30 cellular contexts compared by ENCODE assay signal in genomic region chr10:98172495-98172894, GRCh38. TPM values are rescaled to one million over a fixed set of nuclear protein-coding genes. Genes with fewer than 3 reads are reported as not detected.
DNase-seq lines count a peak whose midpoint lies in the region; ATAC-seq and TF ChIP-seq lines count a peak whose summit lies in the region.
"Had no signal": no experiment of that assay in that cellular context is flagged by ENCODE, and none has a peak within 500 bp of the region (broad histone marks: within the 10 kb centered on the region; RNA-seq: fewer than 3 reads in every experiment).

No MANE protein-coding gene starts in this region.

- H3K9me3 ChIP-seq in cardiac muscle cell (ENCODE audit: low read depth) (no peaks in the 10 kb centered on the region), right atrium auricular region (no peaks in the 10 kb centered on the region), adipocyte (ENCODE audit: control insufficient read depth, low read length) (no peaks in the 10 kb centered on the region)
- H3K9me3 ChIP-seq: left lung, mucosa of descending colon, SK-N-SH had no signal

- H3K27me3 ChIP-seq in cardiac muscle cell (no peaks in the 10 kb centered on the region), right atrium auricular region (no peaks in the 10 kb centered on the region), adipocyte (replicated peaks; ENCODE audit: control insufficient read depth, insufficient read depth, low read length) (no peaks in the 10 kb centered on the region)
- H3K27me3 ChIP-seq: foreskin keratinocyte, left lung had no signal

- WGBS in lower leg skin, 2 donors: 74 to 84% methylated on average over 5 of the region's 5 CpGs

- H3K27me3 Mint-ChIP-seq in glutamatergic neuron (ENCODE audit: unreplicated experiment): peaks cover 2% of the 10 kb centered on the region
- H3K27me3 Mint-ChIP-seq: activated CD4-positive, alpha-beta T cell treated with anti-CD3 and anti-CD28 coated beads, Interleukin-2, amount 10 ng/mL, durations not matched to agents 7 days and 5 days; activated CD8-positive, alpha-beta memory T cell treated with anti-CD3 and anti-CD28 coated beads, Interleukin-2, amount 10 ng/mL, durations not matched to agents 7 days and 5 days; CD8-positive, alpha-beta memory T cell had no signal

- H3K4me3 ChIP-seq in cardiac muscle cell (no peak overlapping the region), right atrium auricular region (no peak overlapping the region), adipocyte (ENCODE audit: low read length) (peak overlapping the region; percentile 51), lower leg skin (ENCODE audit: low read depth, poor library complexity, severe bottlenecking) (no peak overlapping the region)
- H3K4me3 ChIP-seq: K562, left lung, mucosa of descending colon, skin epidermis had no signal

- H3K4me1 Mint-ChIP-seq in glutamatergic neuron (ENCODE audit: low read depth, unreplicated experiment): peaks cover 39% of the 10 kb centered on the region

- peak overlapping the region; percentile 48 for H3K27ac ChIP-seq in cardiac muscle cell
- no peak overlapping the region for H3K27ac ChIP-seq in right atrium auricular region
- H3K27ac ChIP-seq: epithelial cell of prostate, foreskin keratinocyte, left lung, skin epidermis had no signal

- ATAC-seq in sciatic nerve (peak; percentile 24), GM21737 (IDR thresholded peaks at IDR 0.05; ENCODE audit: unreplicated experiment) (no peak)
- ATAC-seq: activated CD8-positive, alpha-beta memory T cell treated with anti-CD3 and anti-CD28 coated beads, Interleukin-2, amount 10 ng/mL, durations not matched to agents 7 days and 5 days; activated T-cell treated with anti-CD3 and anti-CD28 coated beads, Interleukin-2, amount 50 U/mL, for 72 hours; foreskin keratinocyte; K562; mucosa of descending colon had no signal

- H3K36me3 ChIP-seq in cardiac muscle cell (no peaks in the 10 kb centered on the region), right atrium auricular region (no peaks in the 10 kb centered on the region), adipocyte (ENCODE audit: control insufficient read depth, insufficient read depth, low read length, severe bottlenecking) (peaks cover 6% of the 10 kb centered on the region)

- H3K27ac Mint-ChIP-seq in glutamatergic neuron (ENCODE audit: unreplicated experiment): peak overlapping the region; percentile 95
- H3K27ac Mint-ChIP-seq: activated CD4-positive, alpha-beta T cell treated with anti-CD3 and anti-CD28 coated beads, Interleukin-2, amount 10 ng/mL, durations not matched to agents 7 days and 5 days; activated CD8-positive, alpha-beta memory T cell treated with anti-CD3 and anti-CD28 coated beads, Interleukin-2, amount 10 ng/mL, durations not matched to agents 7 days and 5 days; activated T-cell treated with anti-CD3 and anti-CD28 coated beads, Interleukin-2, amount 50 U/mL, for 72 hours had no signal

- H3K4me3 Mint-ChIP-seq in glutamatergic neuron (ENCODE audit: unreplicated experiment): peak overlapping the region; percentile 14
- H3K4me3 Mint-ChIP-seq: activated CD4-positive, alpha-beta T cell treated with anti-CD3 and anti-CD28 coated beads, Interleukin-2, amount 10 ng/mL, durations not matched to agents 7 days and 5 days; activated CD8-positive, alpha-beta memory T cell treated with anti-CD3 and anti-CD28 coated beads, Interleukin-2, amount 10 ng/mL, durations not matched to agents 7 days and 5 days; activated T-cell treated with anti-CD3 and anti-CD28 coated beads, Interleukin-2, amount 50 U/mL, for 72 hours; neural crest cell had no signal

- intact Hi-C loops in sciatic nerve (cut with DNase I) (no loop called here), lower leg skin (cut with DNase I; ENCODE audit: low total_unique reads) (no loop called here)

- H3K4me1 ChIP-seq in cardiac muscle cell (ENCODE audit: low read depth) (peaks cover 19% of the 10 kb centered on the region), right atrium auricular region (peaks cover 0 to 15% of the 10 kb centered on the region in 2 donors), adipocyte (ENCODE audit: control insufficient read depth, insufficient read depth, low read length) (peaks cover 17% of the 10 kb centered on the region)
- H3K4me1 ChIP-seq: foreskin keratinocyte, left lung had no signal

- TF ChIP-seq CTCF in cardiac muscle cell (IDR thresholded peaks at IDR 0.05; ENCODE audit: low read depth, low read length) (no peak), right atrium auricular region (IDR thresholded peaks at IDR 0.05) (no peak), glutamatergic neuron (IDR thresholded peaks at IDR 0.05; ENCODE audit: partially characterized antibody, unreplicated experiment) (no peak), lower leg skin (IDR thresholded peaks at IDR 0.05) (no peak)

- H3K9ac ChIP-seq in adipocyte (ENCODE audit: low read length): no peak overlapping the region
- H3K9ac ChIP-seq: SK-N-SH had no signal

- DNase-seq in cardiac muscle cell (ENCODE audit: low read depth in 1 of 2, low spot score in 1 of 2): no peak
- no peak for DNase-seq in right atrium auricular region (ENCODE audit: low spot score)
- no peak for DNase-seq in adipocyte (ENCODE audit: low read depth)
- peak; percentile 23 for DNase-seq in glutamatergic neuron
- no peak for DNase-seq in sciatic nerve (ENCODE audit: low spot score)
- no peak for DNase-seq in kidney tubule cell (ENCODE audit: low spot score)
- DNase-seq in lower leg skin (ENCODE audit: low spot score in 2 of 2): no peak
- DNase-seq: 8988T; activated CD4-positive, alpha-beta T cell treated with anti-CD3 and anti-CD28 coated beads, Interleukin-2, amount 10 ng/mL, durations not matched to agents 7 days and 5 days; activated CD8-positive, alpha-beta memory T cell treated with anti-CD3 and anti-CD28 coated beads, Interleukin-2, amount 10 ng/mL, durations not matched to agents 7 days and 5 days; activated naive CD4-positive, alpha-beta T cell treated with Interleukin-2 at 50 U/mL for 16 hours; activated T-cell treated with anti-CD3 and anti-CD28 coated beads, Interleukin-2, amount 50 U/mL, for 72 hours; AML-193; anterior cingulate cortex; CD8-positive, alpha-beta memory T cell; effector CD4-positive, alpha-beta T cell; foreskin keratinocyte; mucosa of descending colon; NCI-H146; NCI-H2171 treated with DMSO at 0.1 percent for 48 hours; NCI-H526 treated with DMSO at 0.1 percent for 48 hours; RPMI8226; SK-N-SH; T-helper 2 cell had no signal

- H3K9me3 Mint-ChIP-seq in glutamatergic neuron (ENCODE audit: unreplicated experiment): no peaks in the 10 kb centered on the region
- H3K9me3 Mint-ChIP-seq: CD8-positive, alpha-beta memory T cell had no signal

- TF ChIP-seq POLR2A in lower leg skin (IDR thresholded peaks at IDR 0.05): no peak

- no peaks in the 10 kb centered on the region for H3K36me3 Mint-ChIP-seq in glutamatergic neuron (ENCODE audit: unreplicated experiment)

RNA-seq across cellular contexts. Expression of gene R3HCC1L, which starts 38.0 kb away (rescaled TPM):
- 15.2 and 16.9 TPM in 2 replicates for total RNA-seq in cardiac muscle cell
- 15.8 and 23.1 TPM in 2 replicates for polyA plus RNA-seq in cardiac muscle cell
- total RNA-seq in right atrium auricular region: 1 to 10 TPM; 4.0 to 5.2 TPM
- 13.6 TPM for total RNA-seq in glutamatergic neuron (ENCODE audit: unreplicated experiment)
- 18.0 TPM for total RNA-seq in sciatic nerve
- 10 to 100 TPM; 12.1 to 23.6 (median 16.7) TPM for total RNA-seq in lower leg skin
